Comparison of ENCODE assay signal across 1 cellular context in genomic region chr6:46465294-46466165, GRCh38.
TF ChIP-seq lines count a peak whose summit lies in the region.

No MANE protein-coding gene starts in this region.

TF ChIP-seq in GM23338, 12 proteins besides CTCF, POLR2A, EP300 and RAD21 (continued from another document):
- TF ChIP-seq ZNF462 (CRISPR knock-in tag; IDR thresholded peaks at IDR 0.05) (no peak), ZNF331 (CRISPR knock-in tag; IDR thresholded peaks at IDR 0.05; ENCODE audit: low read depth) (no peak), ETS1 (IDR thresholded peaks at IDR 0.05) (no peak)
